ENCODE assay signal across 13 cellular contexts in the genomic region with DNA sequence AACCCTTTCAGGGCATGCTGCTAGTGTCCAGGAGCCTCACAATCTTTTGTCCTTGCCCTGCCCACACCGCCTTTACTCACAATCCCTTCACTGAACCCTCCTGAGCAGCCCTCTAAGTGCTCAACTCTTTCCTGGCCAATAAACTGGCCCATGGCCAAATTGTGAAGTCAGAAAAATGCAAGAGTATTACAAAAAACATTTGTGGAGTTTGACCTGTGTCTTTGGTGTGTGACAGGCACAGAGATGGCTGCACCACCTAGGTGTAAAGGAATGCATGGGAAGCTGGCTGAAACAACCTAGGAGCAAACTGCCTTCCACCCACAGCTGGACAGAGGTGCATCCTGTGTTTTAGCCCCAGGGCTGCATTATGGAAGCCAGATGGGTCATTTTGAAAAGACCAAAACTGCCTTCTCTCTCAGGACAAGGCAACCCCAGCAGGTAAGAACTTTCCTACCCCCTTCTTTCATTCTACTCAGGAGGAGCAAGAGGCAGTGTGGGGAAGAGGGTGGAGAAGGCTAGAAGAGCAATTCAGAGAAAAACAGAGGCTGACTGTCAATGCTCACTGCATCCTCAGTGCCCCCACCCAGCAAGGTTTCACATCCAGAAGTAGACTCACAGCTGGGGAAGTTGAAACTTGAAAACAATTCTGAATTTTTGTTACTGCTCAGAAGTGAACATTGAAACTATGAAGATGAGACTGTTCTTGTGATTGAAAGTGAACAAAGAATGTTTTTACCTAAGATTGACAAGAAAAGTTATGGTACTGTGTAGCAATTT.
DNase-seq lines count a peak whose midpoint lies in the region; ATAC-seq and TF ChIP-seq lines count a peak whose summit lies in the region.
"Had no signal": no experiment of that assay in that cellular context is flagged by ENCODE, and none has a peak within 500 bp of the region (broad histone marks: within the 10 kb centered on the region; RNA-seq: fewer than 3 reads in every experiment).

No MANE protein-coding gene starts in this region.

- POLR2A ChIA-PET in CD4-positive, alpha-beta memory T cell (lab: Charles Lee; ENCODE audit: partially characterized antibody), result no interaction called here

- H3K4me1 Mint-ChIP-seq in activated T-helper 1 cell treated with anti-CD3 and anti-CD28 coated beads, Interleukin-12 subunit alpha, Interleukin-12 subunit beta, Interleukin-2, Interleukin-4 antibody, amounts not matched to agents 30 ng/mL and 10 ng/mL and 1 ng/mL, durations not matched to agents 14 hours and 24 hours and 36 hours (ENCODE audit: low read depth), result peaks cover 43% of the 10 kb centered on the region
- H3K4me1 Mint-ChIP-seq in CD4-positive, alpha-beta memory T cell, result peaks cover 0 to 1% (median 0%) of the 10 kb centered on the region in 4 donors

- H3K4me3 ChIP-seq in CD4-positive, alpha-beta memory T cell (ENCODE audit: low read length in 2 of 2), result no peak overlapping the region
- H3K4me3 ChIP-seq in esophagus muscularis mucosa, result no peak overlapping the region

- no peak for TF ChIP-seq CTCF in esophagus muscularis mucosa (IDR thresholded peaks at IDR 0.05)

- H3K27ac ChIP-seq in CD4-positive, alpha-beta memory T cell (ENCODE audit: low read depth, low read length), result no peak overlapping the region
- H3K27ac ChIP-seq in esophagus muscularis mucosa (replicated peaks in 1 of 4), result no peak overlapping the region

- H3K9me3 Mint-ChIP-seq in activated T-helper 1 cell treated with anti-CD3 and anti-CD28 coated beads, Interleukin-12 subunit alpha, Interleukin-12 subunit beta, Interleukin-2, Interleukin-4 antibody, amounts not matched to agents 30 ng/mL and 10 ng/mL and 1 ng/mL, durations not matched to agents 14 hours and 24 hours and 36 hours, result no peaks in the 10 kb centered on the region
- H3K9me3 Mint-ChIP-seq in CD4-positive, alpha-beta memory T cell, result peaks cover 0 to 5% (median 0%) of the 10 kb centered on the region in 8 donors
- H3K9me3 Mint-ChIP-seq: brain had no signal

- intact Hi-C loops in activated T-helper 1 cell treated with anti-CD3 and anti-CD28 coated beads, Interleukin-12 subunit alpha, Interleukin-12 subunit beta, Interleukin-2, Interleukin-4 antibody, amounts not matched to agents 30 ng/mL and 10 ng/mL and 1 ng/mL, durations not matched to agents 14 hours and 24 hours and 36 hours (cut with micrococcal nuclease), result no loop called here
- intact Hi-C loops in CD4-positive, alpha-beta memory T cell (cut with micrococcal nuclease), result no loop called here
- intact Hi-C loops in esophagus muscularis mucosa (cut with DNase I), result no loop called here

- no peaks in the 10 kb centered on the region for H3K9me3 ChIP-seq in CD4-positive, alpha-beta memory T cell (ENCODE audit: control insufficient read depth in 1 of 2, low read length in 2 of 2)
- no peaks in the 10 kb centered on the region for H3K9me3 ChIP-seq in esophagus muscularis mucosa
- H3K9me3 ChIP-seq: SK-N-SH had no signal

- no peaks in the 10 kb centered on the region for H3K36me3 Mint-ChIP-seq in activated T-helper 1 cell treated with anti-CD3 and anti-CD28 coated beads, Interleukin-12 subunit alpha, Interleukin-12 subunit beta, Interleukin-2, Interleukin-4 antibody, amounts not matched to agents 30 ng/mL and 10 ng/mL and 1 ng/mL, durations not matched to agents 14 hours and 24 hours and 36 hours (ENCODE audit: low read depth)
- H3K36me3 Mint-ChIP-seq in CD4-positive, alpha-beta memory T cell, result no peaks in the 10 kb centered on the region
- H3K36me3 Mint-ChIP-seq: brain had no signal

- peak overlapping the region; percentile 18 for H3K27ac Mint-ChIP-seq in activated T-helper 1 cell treated with anti-CD3 and anti-CD28 coated beads, Interleukin-12 subunit alpha, Interleukin-12 subunit beta, Interleukin-2, Interleukin-4 antibody, amounts not matched to agents 30 ng/mL and 10 ng/mL and 1 ng/mL, durations not matched to agents 14 hours and 24 hours and 36 hours
- no peak overlapping the region for H3K27ac Mint-ChIP-seq in CD4-positive, alpha-beta memory T cell
- H3K27ac Mint-ChIP-seq: brain had no signal

- no peaks in the 10 kb centered on the region for H3K4me1 ChIP-seq in CD4-positive, alpha-beta memory T cell (ENCODE audit: insufficient read depth, low read length)
- no peaks in the 10 kb centered on the region for H3K4me1 ChIP-seq in esophagus muscularis mucosa

- H3K4me3 Mint-ChIP-seq in activated T-helper 1 cell treated with anti-CD3 and anti-CD28 coated beads, Interleukin-12 subunit alpha, Interleukin-12 subunit beta, Interleukin-2, Interleukin-4 antibody, amounts not matched to agents 30 ng/mL and 10 ng/mL and 1 ng/mL, durations not matched to agents 14 hours and 24 hours and 36 hours, result no peak overlapping the region
- no peak overlapping the region for H3K4me3 Mint-ChIP-seq in CD4-positive, alpha-beta memory T cell
- H3K4me3 Mint-ChIP-seq: brain had no signal

- TF ChIP-seq EP300 in esophagus muscularis mucosa (IDR thresholded peaks at IDR 0.05), result no peak

- WGBS in esophagus muscularis mucosa, result 86% methylated on average over 1 of the region's 1 CpG

- CTCF ChIA-PET in CD4-positive, alpha-beta memory T cell (lab: Charles Lee; ENCODE audit: partially characterized antibody), result no interaction called here

- ATAC-seq in GM18870 (IDR thresholded peaks at IDR 0.05; ENCODE audit: unreplicated experiment) (peak; percentile 49), GM21423 (IDR thresholded peaks at IDR 0.05; ENCODE audit: unreplicated experiment) (peak; percentile 56), HG03064 (IDR thresholded peaks at IDR 0.05; ENCODE audit: low read depth, unreplicated experiment) (peak; percentile 61)
- ATAC-seq: esophagus mucosa had no signal

- no peaks in the 10 kb centered on the region for H3K36me3 ChIP-seq in CD4-positive, alpha-beta memory T cell (ENCODE audit: insufficient read depth, low read length)
- no peaks in the 10 kb centered on the region for H3K36me3 ChIP-seq in esophagus muscularis mucosa

- H3K27me3 ChIP-seq in CD4-positive, alpha-beta memory T cell (ENCODE audit: insufficient read depth, low read length), result no peaks in the 10 kb centered on the region
- H3K27me3 ChIP-seq in esophagus muscularis mucosa, result no peaks in the 10 kb centered on the region

- H3K27me3 Mint-ChIP-seq in activated T-helper 1 cell treated with anti-CD3 and anti-CD28 coated beads, Interleukin-12 subunit alpha, Interleukin-12 subunit beta, Interleukin-2, Interleukin-4 antibody, amounts not matched to agents 30 ng/mL and 10 ng/mL and 1 ng/mL, durations not matched to agents 14 hours and 24 hours and 36 hours (ENCODE audit: insufficient read depth), result peaks cover 7% of the 10 kb centered on the region
- H3K27me3 Mint-ChIP-seq in CD4-positive, alpha-beta memory T cell, result peaks cover 0 to 2% of the 10 kb centered on the region in 2 donors

- TF ChIP-seq POLR2A in erythroblast (IDR thresholded peaks at IDR 0.05; ENCODE audit: low read length) (no peak), esophagus muscularis mucosa (IDR thresholded peaks at IDR 0.05; ENCODE audit: low read depth) (no peak)

- DNase-seq in activated T-helper 1 cell treated with anti-CD3 and anti-CD28 coated beads, Interleukin-12 subunit alpha, Interleukin-12 subunit beta, Interleukin-2, Interleukin-4 antibody, amounts not matched to agents 30 ng/mL and 10 ng/mL and 1 ng/mL, durations not matched to agents 14 hours and 24 hours and 36 hours (ENCODE audit: low spot score), result no peak
- no peak for DNase-seq in CD4-positive, alpha-beta memory T cell
- DNase-seq in NCI-H345 treated with DMSO at 0.1 percent for 48 hours (lab: John Stamatoyannopoulos, UW; ENCODE audit: unreplicated experiment) (no peak), erythroblast (lab: John Stamatoyannopoulos, UW) (no peak), esophagus muscularis mucosa (ENCODE audit: extremely low spot score) (no peak)
- DNase-seq: NCI-H345; SK-N-SH; stimulated activated CD4-positive, alpha-beta T cell treated with anti-CD3 and anti-CD28 coated beads, Interleukin-1b, Interleukin-23, amount 100 ng/mL, for 48 hours had no signal
